9 cellular contexts compared by ENCODE assay signal in the genomic region with DNA sequence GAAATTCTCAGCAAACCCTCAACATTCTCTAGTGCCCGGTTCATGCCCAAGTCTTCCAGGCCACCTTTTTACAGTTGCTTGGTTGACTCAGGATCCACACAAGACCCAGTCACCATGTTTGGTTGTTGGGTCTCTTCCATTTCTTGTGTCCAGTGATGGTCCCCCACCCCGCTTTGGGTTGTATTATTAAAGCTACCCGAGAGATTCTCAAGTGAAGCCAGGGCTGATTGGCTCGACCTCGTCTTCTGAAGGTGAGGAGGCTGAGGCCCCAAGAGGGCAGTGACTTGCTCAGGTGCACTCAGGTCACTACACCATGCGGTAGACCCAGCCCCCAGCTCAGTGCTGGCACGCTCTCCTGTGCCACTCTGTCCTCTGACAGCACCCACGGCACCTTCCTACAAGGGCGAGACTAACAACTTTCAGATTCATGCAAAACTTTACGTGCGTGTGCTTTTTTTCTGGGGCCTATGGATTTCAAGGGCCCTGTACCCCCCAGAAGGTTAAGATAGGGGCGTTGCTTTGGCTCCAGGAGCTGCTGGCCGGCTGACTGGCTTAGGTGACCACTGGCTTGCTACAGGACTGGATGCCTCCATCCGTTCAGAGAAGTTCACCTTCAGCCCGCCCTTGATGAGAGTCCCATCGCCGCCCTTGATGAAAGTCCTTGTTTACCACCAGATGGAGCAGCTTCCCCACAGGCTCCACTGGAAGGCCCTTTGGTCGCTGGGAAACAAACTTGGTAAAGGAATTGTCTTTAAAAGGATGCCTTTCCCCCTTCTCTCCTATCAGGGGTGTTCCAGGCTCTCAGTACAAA. TPM values are rescaled to one million over a fixed set of nuclear protein-coding genes. Genes with fewer than 3 reads are reported as not detected.
DNase-seq lines count a peak whose midpoint lies in the region; ATAC-seq and TF ChIP-seq lines count a peak whose summit lies in the region.
"Had no signal": no experiment of that assay in that cellular context is flagged by ENCODE, and none has a peak within 500 bp of the region (broad histone marks: within the 10 kb centered on the region; RNA-seq: fewer than 3 reads in every experiment).

No MANE protein-coding gene starts in this region.

- H3K4me1 Mint-ChIP-seq in glutamatergic neuron (ENCODE audit: low read depth, unreplicated experiment) = no peaks in the 10 kb centered on the region
- H3K4me1 Mint-ChIP-seq in stimulated activated naive B cell treated with anti-CD40 and anti-IgM and Interleukin-4, amounts not matched to agents 10 μg/mL and 1 μg/mL and 100 μg/mL, for 72 hours = no peaks in the 10 kb centered on the region
- H3K4me1 Mint-ChIP-seq: activated B cell treated with CpG ODN at 0.5 μM for 24 hours had no signal

- no peaks in the 10 kb centered on the region for H3K27me3 ChIP-seq in prostate gland (replicated peaks; ENCODE audit: insufficient read depth)

- no peak for TF ChIP-seq POLR2A in prostate gland (IDR thresholded peaks at IDR 0.05)

- no peak overlapping the region for H3K27ac Mint-ChIP-seq in glutamatergic neuron (ENCODE audit: unreplicated experiment)
- H3K27ac Mint-ChIP-seq in stimulated activated naive B cell treated with anti-CD40 and anti-IgM and Interleukin-4, amounts not matched to agents 10 μg/mL and 1 μg/mL and 100 μg/mL, for 72 hours = no peak overlapping the region
- H3K27ac Mint-ChIP-seq: activated B cell treated with CpG ODN at 0.5 μM for 24 hours had no signal

- no peak overlapping the region for H3K27ac ChIP-seq in VCaP
- no peak overlapping the region for H3K27ac ChIP-seq in prostate gland

- no peaks in the 10 kb centered on the region for H3K9me3 ChIP-seq in prostate gland

- H3K9me3 Mint-ChIP-seq in glutamatergic neuron (ENCODE audit: unreplicated experiment) = peaks cover 3% of the 10 kb centered on the region
- H3K9me3 Mint-ChIP-seq in stimulated activated naive B cell treated with anti-CD40 and anti-IgM and Interleukin-4, amounts not matched to agents 10 μg/mL and 1 μg/mL and 100 μg/mL, for 72 hours = peaks cover 0 to 1% of the 10 kb centered on the region in 2 donors
- H3K9me3 Mint-ChIP-seq: activated B cell treated with CpG ODN at 0.5 μM for 24 hours had no signal

- no peaks in the 10 kb centered on the region for H3K36me3 Mint-ChIP-seq in glutamatergic neuron (ENCODE audit: unreplicated experiment)
- H3K36me3 Mint-ChIP-seq in stimulated activated naive B cell treated with anti-CD40 and anti-IgM and Interleukin-4, amounts not matched to agents 10 μg/mL and 1 μg/mL and 100 μg/mL, for 72 hours = no peaks in the 10 kb centered on the region

- ATAC-seq in stimulated activated naive B cell treated with anti-CD40 and anti-IgM and Interleukin-4, amounts not matched to agents 10 μg/mL and 1 μg/mL and 100 μg/mL, for 72 hours (replicated peaks) = no peak
- ATAC-seq in GM21786 (IDR thresholded peaks at IDR 0.05; ENCODE audit: unreplicated experiment) = no peak

- no peak overlapping the region for H3K4me3 ChIP-seq in prostate gland

- 56% methylated on average over 18 of the region's 18 CpGs for WGBS in prostate gland

- DNase-seq in EL = peak; percentile 70
- DNase-seq in Kasumi-1 (lab: John Stamatoyannopoulos, UW) = peak; percentile 50 to 56
- peak; percentile 67 for DNase-seq in glutamatergic neuron
- DNase-seq in prostate gland (ENCODE audit: low spot score) = peak; percentile 54
- DNase-seq in NCI-H1436 (lab: John Stamatoyannopoulos, UW) = no peak
- DNase-seq in stimulated activated naive B cell treated with anti-CD40 and anti-IgM and Interleukin-4, amounts not matched to agents 10 μg/mL and 1 μg/mL and 100 μg/mL, for 72 hours = no peak
- DNase-seq: activated B cell treated with CpG ODN at 0.5 μM for 24 hours had no signal

- no peaks in the 10 kb centered on the region for H3K4me1 ChIP-seq in prostate gland (replicated peaks)

- H3K4me3 Mint-ChIP-seq in glutamatergic neuron (ENCODE audit: unreplicated experiment) = no peak overlapping the region
- H3K4me3 Mint-ChIP-seq in stimulated activated naive B cell treated with anti-CD40 and anti-IgM and Interleukin-4, amounts not matched to agents 10 μg/mL and 1 μg/mL and 100 μg/mL, for 72 hours = no peak overlapping the region
- H3K4me3 Mint-ChIP-seq: activated B cell treated with CpG ODN at 0.5 μM for 24 hours had no signal

- intact Hi-C loops in prostate gland (cut with DNase I) = loop anchor here (5.0 kb wide), 2 partner anchors 120 to 415 kb away; no protein-coding TSS in a partner anchor

- TF ChIP-seq CTCF in VCaP (conservative IDR thresholded peaks at IDR 0.05) (peak; percentile 89), glutamatergic neuron (IDR thresholded peaks at IDR 0.05; ENCODE audit: partially characterized antibody, unreplicated experiment) (no peak), prostate gland (IDR thresholded peaks at IDR 0.05) (peak; percentile 45 to 83 (median 74))

- no peaks in the 10 kb centered on the region for H3K36me3 ChIP-seq in prostate gland

- peaks cover 2% of the 10 kb centered on the region for H3K27me3 Mint-ChIP-seq in glutamatergic neuron (ENCODE audit: unreplicated experiment)
- H3K27me3 Mint-ChIP-seq in stimulated activated naive B cell treated with anti-CD40 and anti-IgM and Interleukin-4, amounts not matched to agents 10 μg/mL and 1 μg/mL and 100 μg/mL, for 72 hours = peaks cover 31 to 44% of the 10 kb centered on the region in 2 donors

RNA-seq across cellular contexts. Expression of a gene that starts 50.4 kb away (rescaled TPM):
- total RNA-seq in glutamatergic neuron (ENCODE audit: unreplicated experiment) (not detected), prostate gland (under 1 TPM; 0.45 to 0.59 TPM)
- total RNA-seq: activated B cell treated with CpG ODN at 0.5 μM for 24 hours had no signal

Comparison
In these comparisons a context has a peak if more than half of its experiments do, and no peak if none do; other contexts are left out.
1. DNase-seq: peak in EL (single experiment), Kasumi-1 (2 of 2), glutamatergic neuron (single experiment) and prostate gland (single experiment); none in NCI-H1436 (single experiment) and stimulated activated naive B cell treated with anti-CD40 and anti-IgM and Interleukin-4, amounts not matched to agents 10 μg/mL and 1 μg/mL and 100 μg/mL, for 72 hours (single experiment).